In genomic region chr15:38130200-38130567, GRCh38 we compare ENCODE assay signal across 8 cellular contexts.
DNase-seq lines count a peak whose midpoint lies in the region; ATAC-seq, FAIRE-seq and TF ChIP-seq lines count a peak whose summit lies in the region.

No MANE protein-coding gene starts in this region.

- H3K79me2 ChIP-seq in OCI-LY3 (ENCODE audit: low read length), result no peaks in the 10 kb centered on the region
- H3K79me2 ChIP-seq in keratinocyte (ENCODE audit: control insufficient read depth, insufficient read depth, low read length), result no peaks in the 10 kb centered on the region

- CTCF ChIA-PET in AG04450 (lab: Charles Lee), result interaction anchor here (1.4 kb wide), 1 partner anchor 128 kb away, joined by 3 read pairs; no protein-coding TSS in a partner anchor

- H3K27me3 ChIP-seq in AG04450 (ENCODE audit: control insufficient read depth, insufficient read depth, low read length), result no peaks in the 10 kb centered on the region
- H3K27me3 ChIP-seq in OCI-LY3 (ENCODE audit: low read depth, low read length), result peaks cover 5% of the 10 kb centered on the region; the same call in 1 of the 2 replicates
- H3K27me3 ChIP-seq in keratinocyte (ENCODE audit: control insufficient read depth, extremely low read depth, insufficient read depth, low read length), result no peaks in the 10 kb centered on the region
- no peaks in the 10 kb centered on the region for H3K27me3 ChIP-seq in aorta (ENCODE audit: control insufficient read depth in 1 of 2, insufficient read depth in 2 of 2, low read length in 1 of 2)

- H4K20me1 ChIP-seq in OCI-LY3 (ENCODE audit: insufficient read depth, low read length), result no peaks in the 10 kb centered on the region
- no peaks in the 10 kb centered on the region for H4K20me1 ChIP-seq in keratinocyte (ENCODE audit: control insufficient read depth, extremely low read depth, insufficient read depth, low read length)

- H2AFZ ChIP-seq in OCI-LY3 (ENCODE audit: low read depth, low read length), result peak overlapping the region; percentile 67; the same call in 1 of the 2 replicates
- peak overlapping the region; percentile 14 for H2AFZ ChIP-seq in keratinocyte (ENCODE audit: control insufficient read depth, low read length)

- POLR2A ChIA-PET in AG04450 (lab: Yijun Ruan, JAX), result interaction anchor here (0.6 to 2.7 kb wide), 8 partner anchors 38 to 135 kb away, joined by 3 to 29 read pairs (median 4); partner anchors contain the start of gene SPRED1

- H3K9me3 ChIP-seq in AG04450 (ENCODE audit: control insufficient read depth, insufficient read depth, low read length) (no peaks in the 10 kb centered on the region), OCI-LY3 (ENCODE audit: insufficient read depth, low read length) (no peaks in the 10 kb centered on the region), keratinocyte (ENCODE audit: control insufficient read depth, low read depth, low read length) (no peaks in the 10 kb centered on the region), aorta (ENCODE audit: control insufficient read depth, low read length) (no peaks in the 10 kb centered on the region)

- ATAC-seq in GM21515 (IDR thresholded peaks at IDR 0.05; ENCODE audit: unreplicated experiment) (peak; percentile 40), aorta (ENCODE audit: low FRiP score) (peak; percentile 39)

- TF ChIP-seq CTCF in AG04450 (IDR thresholded peaks at IDR 0.05; ENCODE audit: low read depth, low read length) (no peak), OCI-LY3 (IDR thresholded peaks at IDR 0.05; ENCODE audit: low read depth, low read length) (no peak), keratinocyte (optimal IDR thresholded peaks at IDR 0.05 in 1 of 3, IDR thresholded peaks at IDR 0.05 in 1 of 3, conservative IDR thresholded peaks at IDR 0.05 in 1 of 3; ENCODE audit: extremely low read depth in 1 of 3, insufficient read depth in 2 of 3, low read length in 3 of 3) (no peak)

- intact Hi-C loops in aorta (cut with DNase I), result loop anchor here in 1 of 2 donors (5.0 kb wide), 1 partner anchor 122 kb away; the partner anchor contains the start of gene SPRED1

- H3K36me3 ChIP-seq in OCI-LY3 (replicated peaks; ENCODE audit: low read depth, low read length), result no peaks in the 10 kb centered on the region
- no peaks in the 10 kb centered on the region for H3K36me3 ChIP-seq in keratinocyte (ENCODE audit: control insufficient read depth in 2 of 2, extremely low read depth in 1 of 2, insufficient read depth in 2 of 2, low read length in 2 of 2)
- H3K36me3 ChIP-seq in aorta (ENCODE audit: control insufficient read depth in 1 of 2, insufficient read depth in 2 of 2, low read length in 1 of 2), result no peaks in the 10 kb centered on the region

- H3K4me3 ChIP-seq in AG04450 (ENCODE audit: low read depth, low read length) (peak overlapping the region; percentile 52), OCI-LY3 (ENCODE audit: low read length) (peak overlapping the region; percentile 72), keratinocyte (ENCODE audit: control insufficient read depth in 2 of 3, extremely low read depth in 1 of 3, insufficient read depth in 2 of 3, low read depth in 1 of 3, low read length in 3 of 3) (peak overlapping the region; percentile 6 to 38 (median 8)), aorta (ENCODE audit: low read length in 2 of 2) (no peak overlapping the region)

- H3K9me1 ChIP-seq in keratinocyte (ENCODE audit: control insufficient read depth, extremely low read depth, insufficient read depth, low read length), result no peaks in the 10 kb centered on the region

- peak; percentile 2 for DNase-seq in AG04450 (ENCODE audit: low read depth, low spot score)
- peak; percentile 30 for DNase-seq in keratinocyte (ENCODE audit: low read depth, low spot score)
- no peak for DNase-seq in aorta
- no peak for DNase-seq in ureter (ENCODE audit: low spot score)
- no peak for DNase-seq in NCI-H2107 treated with DMSO at 0.1 percent for 48 hours (lab: John Stamatoyannopoulos, UW; ENCODE audit: unreplicated experiment)
- no peak for DNase-seq in GF-D8 (lab: John Stamatoyannopoulos, UW)

- H3K9ac ChIP-seq in OCI-LY3 (ENCODE audit: low read length), result peak overlapping the region; percentile 68
- H3K9ac ChIP-seq in keratinocyte (ENCODE audit: control insufficient read depth, extremely low read depth, insufficient read depth, low read length), result peak overlapping the region; percentile 47

- dilution Hi-C loops in keratinocyte (cut with MboI; ENCODE audit: extremely low pct_ligation_motif_present, low sequenced_read_pairs), result no loop called here

- no peak for FAIRE-seq in keratinocyte (lab: Jason Lieb, UNC)

- 76% methylated on average over 8 of the region's 8 CpGs for WGBS in aorta, 2 donors

- peaks cover 36% of the 10 kb centered on the region for H3K4me1 ChIP-seq in OCI-LY3 (ENCODE audit: low read length)
- H3K4me1 ChIP-seq in keratinocyte (ENCODE audit: control insufficient read depth, extremely low read depth, insufficient read depth, low read length), result peaks cover 28% of the 10 kb centered on the region
- H3K4me1 ChIP-seq in aorta (ENCODE audit: control insufficient read depth in 1 of 2, insufficient read depth in 2 of 2, low read length in 2 of 2), result no peaks in the 10 kb centered on the region

- H3K4me2 ChIP-seq in OCI-LY3 (ENCODE audit: low read length) (peak overlapping the region; percentile 94), keratinocyte (ENCODE audit: control insufficient read depth, extremely low read depth, insufficient read depth, low read depth, low read length) (peak overlapping the region; percentile 68)

- H3K27ac ChIP-seq in AG04450 (ENCODE audit: low read depth, low read length) (peak overlapping the region; percentile 89), OCI-LY3 (ENCODE audit: low read length) (peak overlapping the region; percentile 82), keratinocyte (ENCODE audit: control insufficient read depth, insufficient read depth, low read length) (peak overlapping the region; percentile 56), aorta (ENCODE audit: low read depth in 1 of 2, low read length in 2 of 2) (no peak overlapping the region)

Comparison
In these comparisons a context has a peak if more than half of its experiments do, and no peak if none do; other contexts are left out.
1. DNase-seq: peak in AG04450 (single experiment) and keratinocyte (single experiment); none in aorta (0 of 2), ureter (single experiment), NCI-H2107 treated with DMSO at 0.1 percent for 48 hours (single experiment) and GF-D8 (single experiment).
2. H3K27ac ChIP-seq: peak in AG04450 (single experiment), OCI-LY3 (single experiment) and keratinocyte (single experiment); none in aorta (0 of 2).
3. H3K4me3 ChIP-seq: peak in AG04450 (single experiment), OCI-LY3 (single experiment) and keratinocyte (3 of 3); none in aorta (0 of 2).